In the genomic region with DNA sequence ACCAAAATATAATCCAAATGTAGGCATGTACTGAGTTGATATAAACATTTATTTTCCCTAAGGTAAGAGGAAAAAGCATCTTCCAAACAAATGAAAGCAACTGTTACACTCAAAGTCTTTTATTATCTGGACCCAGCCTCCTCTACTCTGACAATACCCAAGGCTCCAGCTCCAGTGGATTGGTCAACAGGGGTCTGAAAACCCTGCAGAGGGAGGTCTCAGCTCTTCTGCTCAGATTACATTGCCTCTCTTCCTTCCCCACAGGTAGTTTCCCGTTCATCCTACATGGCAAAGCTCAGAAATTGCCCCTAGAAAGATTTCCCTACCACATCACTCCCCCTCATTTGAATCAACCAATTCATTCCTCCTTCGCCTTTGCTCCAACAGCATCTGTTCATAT, we compare ENCODE assay signal across 1 cellular context.
TF ChIP-seq lines count a peak whose summit lies in the region.

No MANE protein-coding gene starts in this region.

TF ChIP-seq in WTC11, 78 proteins besides CTCF, POLR2A, EP300 and RAD21 (continued from another document):
- TF ChIP-seq, protein P1, sequence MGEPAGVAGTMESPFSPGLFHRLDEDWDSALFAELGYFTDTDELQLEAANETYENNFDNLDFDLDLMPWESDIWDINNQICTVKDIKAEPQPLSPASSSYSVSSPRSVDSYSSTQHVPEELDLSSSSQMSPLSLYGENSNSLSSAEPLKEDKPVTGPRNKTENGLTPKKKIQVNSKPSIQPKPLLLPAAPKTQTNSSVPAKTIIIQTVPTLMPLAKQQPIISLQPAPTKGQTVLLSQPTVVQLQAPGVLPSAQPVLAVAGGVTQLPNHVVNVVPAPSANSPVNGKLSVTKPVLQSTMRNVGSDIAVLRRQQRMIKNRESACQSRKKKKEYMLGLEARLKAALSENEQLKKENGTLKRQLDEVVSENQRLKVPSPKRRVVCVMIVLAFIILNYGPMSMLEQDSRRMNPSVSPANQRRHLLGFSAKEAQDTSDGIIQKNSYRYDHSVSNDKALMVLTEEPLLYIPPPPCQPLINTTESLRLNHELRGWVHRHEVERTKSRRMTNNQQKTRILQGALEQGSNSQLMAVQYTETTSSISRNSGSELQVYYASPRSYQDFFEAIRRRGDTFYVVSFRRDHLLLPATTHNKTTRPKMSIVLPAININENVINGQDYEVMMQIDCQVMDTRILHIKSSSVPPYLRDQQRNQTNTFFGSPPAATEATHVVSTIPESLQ (CRISPR knock-in tag; IDR thresholded peaks at IDR 0.05): no peak
- TF ChIP-seq, protein P2, sequence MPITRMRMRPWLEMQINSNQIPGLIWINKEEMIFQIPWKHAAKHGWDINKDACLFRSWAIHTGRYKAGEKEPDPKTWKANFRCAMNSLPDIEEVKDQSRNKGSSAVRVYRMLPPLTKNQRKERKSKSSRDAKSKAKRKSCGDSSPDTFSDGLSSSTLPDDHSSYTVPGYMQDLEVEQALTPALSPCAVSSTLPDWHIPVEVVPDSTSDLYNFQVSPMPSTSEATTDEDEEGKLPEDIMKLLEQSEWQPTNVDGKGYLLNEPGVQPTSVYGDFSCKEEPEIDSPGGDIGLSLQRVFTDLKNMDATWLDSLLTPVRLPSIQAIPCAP (CRISPR knock-in tag; IDR thresholded peaks at IDR 0.05): no peak
- TF ChIP-seq ZNF317 (CRISPR knock-in tag; IDR thresholded peaks at IDR 0.05; ENCODE audit: borderline replicate concordance, low read depth) (no peak), ZNF219 (CRISPR knock-in tag; IDR thresholded peaks at IDR 0.05; ENCODE audit: borderline replicate concordance) (no peak), SP1 (CRISPR knock-in tag; conservative IDR thresholded peaks at IDR 0.05) (no peak), MXD4 (CRISPR knock-in tag; IDR thresholded peaks at IDR 0.05; ENCODE audit: borderline replicate concordance) (no peak), MYBL2 (CRISPR knock-in tag; IDR thresholded peaks at IDR 0.05) (no peak)
- TF ChIP-seq, protein P3, sequence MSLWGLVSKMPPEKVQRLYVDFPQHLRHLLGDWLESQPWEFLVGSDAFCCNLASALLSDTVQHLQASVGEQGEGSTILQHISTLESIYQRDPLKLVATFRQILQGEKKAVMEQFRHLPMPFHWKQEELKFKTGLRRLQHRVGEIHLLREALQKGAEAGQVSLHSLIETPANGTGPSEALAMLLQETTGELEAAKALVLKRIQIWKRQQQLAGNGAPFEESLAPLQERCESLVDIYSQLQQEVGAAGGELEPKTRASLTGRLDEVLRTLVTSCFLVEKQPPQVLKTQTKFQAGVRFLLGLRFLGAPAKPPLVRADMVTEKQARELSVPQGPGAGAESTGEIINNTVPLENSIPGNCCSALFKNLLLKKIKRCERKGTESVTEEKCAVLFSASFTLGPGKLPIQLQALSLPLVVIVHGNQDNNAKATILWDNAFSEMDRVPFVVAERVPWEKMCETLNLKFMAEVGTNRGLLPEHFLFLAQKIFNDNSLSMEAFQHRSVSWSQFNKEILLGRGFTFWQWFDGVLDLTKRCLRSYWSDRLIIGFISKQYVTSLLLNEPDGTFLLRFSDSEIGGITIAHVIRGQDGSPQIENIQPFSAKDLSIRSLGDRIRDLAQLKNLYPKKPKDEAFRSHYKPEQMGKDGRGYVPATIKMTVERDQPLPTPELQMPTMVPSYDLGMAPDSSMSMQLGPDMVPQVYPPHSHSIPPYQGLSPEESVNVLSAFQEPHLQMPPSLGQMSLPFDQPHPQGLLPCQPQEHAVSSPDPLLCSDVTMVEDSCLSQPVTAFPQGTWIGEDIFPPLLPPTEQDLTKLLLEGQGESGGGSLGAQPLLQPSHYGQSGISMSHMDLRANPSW (CRISPR knock-in tag; conservative IDR thresholded peaks at IDR 0.05; ENCODE audit: low read depth): no peak
